24 cellular contexts compared by ENCODE assay signal in genomic region chr22:39352301-39352867, GRCh38. TPM values are rescaled to one million over a fixed set of nuclear protein-coding genes. Genes with fewer than 3 reads are reported as not detected.
DNase-seq lines count a peak whose midpoint lies in the region; ATAC-seq and TF ChIP-seq lines count a peak whose summit lies in the region.
"Had no signal": no experiment of that assay in that cellular context is flagged by ENCODE, and none has a peak within 500 bp of the region (broad histone marks: within the 10 kb centered on the region; RNA-seq: fewer than 3 reads in every experiment).

No MANE protein-coding gene starts in this region.

- H3K18ac ChIP-seq in trophoblast cell (ENCODE audit: low read length): no peak overlapping the region

- H2AK5ac ChIP-seq in trophoblast cell (ENCODE audit: low read length): no peak overlapping the region

- H4K12ac ChIP-seq in trophoblast cell (ENCODE audit: low read depth, low read length): no peak overlapping the region

- POLR2A ChIA-PET in CD8-positive, alpha-beta T cell (lab: Charles Lee): interaction anchor here (0.9 kb wide), 1 partner anchor 33 kb away, joined by 3 read pairs; the partner anchor contains the start of gene RPL3

- no peak overlapping the region for H3K4ac ChIP-seq in trophoblast cell (ENCODE audit: low read depth, low read length)

- no peak overlapping the region for H4K8ac ChIP-seq in trophoblast cell (ENCODE audit: low read depth, low read length)

- no peaks in the 10 kb centered on the region for H3K27me3 ChIP-seq in CD8-positive, alpha-beta T cell (ENCODE audit: insufficient read depth, low read length)
- H3K27me3 ChIP-seq in NT2/D1 (ENCODE audit: insufficient read depth, insufficient read length): no peaks in the 10 kb centered on the region
- no peaks in the 10 kb centered on the region for H3K27me3 ChIP-seq in trophoblast cell (ENCODE audit: insufficient read depth, low read length)

- no peak overlapping the region for H3K4me3 ChIP-seq in CD8-positive, alpha-beta T cell (ENCODE audit: low read depth, low read length)
- H3K4me3 ChIP-seq in NT2/D1 (ENCODE audit: insufficient read length, low read depth) (no peak overlapping the region), trophoblast cell (ENCODE audit: low read depth, low read length) (no peak overlapping the region)

- no peak overlapping the region for H3K27ac Mint-ChIP-seq in CD8-positive, alpha-beta T cell
- H3K27ac Mint-ChIP-seq: activated CD4-positive, alpha-beta memory T cell treated with anti-CD3 and anti-CD28 coated beads, Interleukin-2, amount 10 ng/mL, durations not matched to agents 7 days and 5 days; activated T-cell treated with anti-CD3 and anti-CD28 coated beads, Interleukin-2, amount 50 U/mL, for 24 hours; CD4-positive, CD25-positive, alpha-beta regulatory T cell had no signal

- peaks cover 2% of the 10 kb centered on the region for H3K36me3 Mint-ChIP-seq in CD8-positive, alpha-beta T cell
- H3K36me3 Mint-ChIP-seq: CD4-positive, CD25-positive, alpha-beta regulatory T cell had no signal

- H2AFZ ChIP-seq in trophoblast cell (ENCODE audit: insufficient read depth, low read length, poor library complexity): no peak overlapping the region

- peaks cover 26% of the 10 kb centered on the region for H3K79me1 ChIP-seq in trophoblast cell (ENCODE audit: low read length)

- peaks cover 10% of the 10 kb centered on the region for H3K79me2 ChIP-seq in trophoblast cell (ENCODE audit: control insufficient read depth, insufficient read depth, low read length, poor library complexity)

- H3K4me1 Mint-ChIP-seq in CD8-positive, alpha-beta T cell (ENCODE audit: low read depth): peaks cover 18% of the 10 kb centered on the region

- no peak overlapping the region for H2BK5ac ChIP-seq in trophoblast cell (ENCODE audit: low read depth, low read length, poor library complexity)

- WGBS in trophoblast cell (ENCODE audit: extremely low coverage, insufficient coverage, insufficient read length): no CpG with 5 or more reads among the region's 7 CpGs

- H3K4me2 ChIP-seq in trophoblast cell (ENCODE audit: low read length): no peak overlapping the region
- H3K4me2 ChIP-seq: SK-N-SH had no signal

- H3K9ac ChIP-seq in NT2/D1 (ENCODE audit: insufficient read length, low read depth) (peak overlapping the region; percentile 33), trophoblast cell (ENCODE audit: low read length) (no peak overlapping the region)
- H3K9ac ChIP-seq: SK-N-SH had no signal

- peak overlapping the region; percentile 82 for H3K4me3 Mint-ChIP-seq in CD8-positive, alpha-beta T cell
- H3K4me3 Mint-ChIP-seq: activated CD4-positive, alpha-beta memory T cell treated with anti-CD3 and anti-CD28 coated beads, Interleukin-2, amount 10 ng/mL, durations not matched to agents 7 days and 5 days; activated T-cell treated with anti-CD3 and anti-CD28 coated beads, Interleukin-2, amount 50 U/mL, for 24 hours had no signal

- no peaks in the 10 kb centered on the region for H3K9me3 ChIP-seq in CD8-positive, alpha-beta T cell (ENCODE audit: low read length)
- H3K9me3 ChIP-seq in NT2/D1 (ENCODE audit: insufficient read depth, low read length): no peaks in the 10 kb centered on the region; the same call in 1 of the 2 replicates
- peaks cover 1% of the 10 kb centered on the region for H3K9me3 ChIP-seq in trophoblast cell (ENCODE audit: insufficient read depth, low read depth, low read length)
- H3K9me3 ChIP-seq: SK-N-SH had no signal

- no peak overlapping the region for H3K23ac ChIP-seq in trophoblast cell (ENCODE audit: low read length)

- no peaks in the 10 kb centered on the region for H3K9me3 Mint-ChIP-seq in CD8-positive, alpha-beta T cell
- H3K9me3 Mint-ChIP-seq: activated CD4-positive, alpha-beta memory T cell treated with anti-CD3 and anti-CD28 coated beads, Interleukin-2, amount 10 ng/mL, durations not matched to agents 7 days and 5 days; activated T-cell treated with anti-CD3 and anti-CD28 coated beads, Interleukin-2, amount 50 U/mL, for 24 hours had no signal

- no peak overlapping the region for H2BK12ac ChIP-seq in trophoblast cell (ENCODE audit: low read length)

- no peak for TF ChIP-seq CTCF in CD8-positive, alpha-beta T cell (IDR thresholded peaks at IDR 0.05)
- no peak for TF ChIP-seq CTCF in GM20000 (IDR thresholded peaks at IDR 0.05; ENCODE audit: extremely low read depth, missing control alignments)

- no peak overlapping the region for H3K27ac ChIP-seq in CD8-positive, alpha-beta T cell (ENCODE audit: low read depth, low read length)
- peak overlapping the region; percentile 70 for H3K27ac ChIP-seq in trophoblast cell (ENCODE audit: low read depth, low read length)

- CTCF ChIA-PET in CD8-positive, alpha-beta T cell (lab: Charles Lee): interaction anchor here (1.2 to 3.9 kb wide), 2 partner anchors 8 to 138 kb away, joined by 4 to 16 read pairs; no protein-coding TSS in a partner anchor

- H3K36me3 ChIP-seq in CD8-positive, alpha-beta T cell (ENCODE audit: insufficient read depth, low read length): no peaks in the 10 kb centered on the region
- H3K36me3 ChIP-seq in NT2/D1 (ENCODE audit: insufficient read depth, insufficient read length, low read length) (no peaks in the 10 kb centered on the region), trophoblast cell (ENCODE audit: control insufficient read depth in 1 of 2, insufficient read depth in 2 of 2, low read length in 2 of 2) (no peaks in the 10 kb centered on the region)

- no peak for ATAC-seq in CD8-positive, alpha-beta T cell

- no peak overlapping the region for H2BK120ac ChIP-seq in trophoblast cell (ENCODE audit: insufficient read depth, low read length, poor library complexity)

- no peak overlapping the region for H3K14ac ChIP-seq in trophoblast cell (ENCODE audit: low read length)

- H3K4me1 ChIP-seq in CD8-positive, alpha-beta T cell (ENCODE audit: insufficient read depth, low read length): peaks cover 33% of the 10 kb centered on the region
- H3K4me1 ChIP-seq in NT2/D1 (ENCODE audit: insufficient read depth, insufficient read length) (peaks cover 11% of the 10 kb centered on the region), trophoblast cell (ENCODE audit: control insufficient read depth in 1 of 2, insufficient read depth in 2 of 2, low read length in 2 of 2) (peaks cover 26 to 31% of the 10 kb centered on the region in 2 experiments)

- peaks cover 2% of the 10 kb centered on the region for H3K27me3 Mint-ChIP-seq in CD8-positive, alpha-beta T cell (ENCODE audit: low read depth)

- no peak overlapping the region for H4K91ac ChIP-seq in trophoblast cell (ENCODE audit: low read depth, low read length)

- intact Hi-C loops in CD8-positive, alpha-beta T cell (cut with DNase I, micrococcal nuclease): no loop called here

- no peak for DNase-seq in CD8-positive, alpha-beta T cell
- DNase-seq in NT2/D1 (ENCODE audit: low read depth, low spot score) (no peak), foreskin melanocyte (peak; percentile 35), trophoblast cell (no peak), DMS 273 (lab: John Stamatoyannopoulos, UW; ENCODE audit: unreplicated experiment) (no peak), GM20000 (ENCODE audit: low spot score) (no peak), germinal center (ENCODE audit: low spot score) (no peak), NCI-H2081 treated with DMSO at 0.1 percent for 48 hours (lab: John Stamatoyannopoulos, UW) (no peak)
- DNase-seq: activated CD4-positive, alpha-beta memory T cell treated with anti-CD3 and anti-CD28 coated beads, Interleukin-2, amount 10 ng/mL, durations not matched to agents 7 days and 5 days; activated CD4-positive, CD25-positive, alpha-beta regulatory T cell; activated naive CD4-positive, alpha-beta T cell treated with Interleukin-2 at 50 U/mL for 16 hours; activated T-cell treated with anti-CD3 and anti-CD28 coated beads, Interleukin-2, amount 50 U/mL, for 24 hours; aorta; CD4-positive, CD25-positive, alpha-beta regulatory T cell; DMS153; effector memory CD4-positive, alpha-beta T cell; KG1; NCI-H1105; NCI-H2029 treated with DMSO at 0.1 percent for 48 hours; NCI-H446 treated with DMSO at 0.1 percent for 48 hours; NK-92 treated with Interleukin-12 subunit alpha and Interleukin-12 subunit beta, amount 100 ng/mL, for 24 hours; occipital lobe; RPMI8226; SK-N-SH had no signal

RNA-seq across cellular contexts. Expression of gene SYNGR1, which starts 2.6 kb away (rescaled TPM):
- 1 to 10 TPM; 1.9 to 2.6 TPM for total RNA-seq in CD8-positive, alpha-beta T cell
- 20.4 and 21.0 TPM in 2 replicates for polyA plus RNA-seq in trophoblast cell (2013)

RNA-seq across cellular contexts. Expression of gene RPL3, which starts 33.0 kb away (rescaled TPM):
- 1,000 to 10,000 TPM; 3,777 to 3,874 TPM for total RNA-seq in CD8-positive, alpha-beta T cell
- polyA plus RNA-seq in trophoblast cell (2013): 1,456 and 1,519 TPM in 2 replicates

RNA-seq across cellular contexts. Expression of gene TAB1, which starts 47.2 kb away (rescaled TPM):
- 10 to 100 TPM; 15.3 to 16.5 TPM for total RNA-seq in CD8-positive, alpha-beta T cell
- polyA plus RNA-seq in trophoblast cell (2013): 12.9 and 13.2 TPM in 2 replicates
